In the genomic region with DNA sequence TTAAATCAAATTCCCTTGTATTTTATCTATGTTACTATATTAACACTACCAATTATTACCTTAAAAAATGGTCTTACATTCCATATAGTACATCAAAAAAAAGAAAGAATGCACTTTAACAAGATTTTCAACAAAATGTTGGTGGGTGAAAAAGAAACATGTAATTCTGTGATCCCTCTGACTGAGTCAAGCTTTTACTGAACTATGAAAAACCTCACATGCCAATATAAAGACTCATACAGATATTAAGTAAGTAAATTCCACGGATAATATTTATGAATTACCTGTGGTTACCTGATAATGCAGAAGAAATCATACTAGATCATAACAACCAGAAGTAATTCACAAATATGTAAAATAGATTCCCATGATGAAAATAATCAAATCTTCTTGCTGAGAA, we compare ENCODE assay signal across 28 cellular contexts. TPM values are rescaled to one million over a fixed set of nuclear protein-coding genes. Genes with fewer than 3 reads are reported as not detected.
DNase-seq lines count a peak whose midpoint lies in the region; ATAC-seq, FAIRE-seq and TF ChIP-seq lines count a peak whose summit lies in the region.
"Had no signal": no experiment of that assay in that cellular context is flagged by ENCODE, and none has a peak within 500 bp of the region (broad histone marks: within the 10 kb centered on the region; RNA-seq: fewer than 3 reads in every experiment).

No MANE protein-coding gene starts in this region.

- H3K4me1 ChIP-seq in IMR-90 (ENCODE audit: control insufficient read depth, insufficient read depth, low read length) = no peaks in the 10 kb centered on the region
- H3K4me1 ChIP-seq in astrocyte (ENCODE audit: insufficient read depth, low read length) = no peaks in the 10 kb centered on the region
- H3K4me1 ChIP-seq in neuronal stem cell (ENCODE audit: control insufficient read depth in 2 of 2, insufficient read depth in 1 of 2, low read depth in 1 of 2, low read length in 2 of 2) = no peaks in the 10 kb centered on the region
- H3K4me1 ChIP-seq: BE2C had no signal

- H3K79me2 ChIP-seq in astrocyte (ENCODE audit: insufficient read depth, low read length) = peaks cover 13% of the 10 kb centered on the region

- no peak overlapping the region for H2BK15ac ChIP-seq in IMR-90 (ENCODE audit: low read depth, low read length)
- H2BK15ac ChIP-seq in neuronal stem cell (ENCODE audit: low read length) = no peak overlapping the region

- H3K9me3 ChIP-seq in IMR-90 (ENCODE audit: control insufficient read depth, insufficient read depth, low read length) = no peaks in the 10 kb centered on the region
- no peaks in the 10 kb centered on the region for H3K9me3 ChIP-seq in astrocyte (ENCODE audit: insufficient read depth, low read depth, low read length)
- peaks cover 0 to 2% of the 10 kb centered on the region in 2 donors for H3K9me3 ChIP-seq in neuronal stem cell (replicated peaks in 1 of 2; ENCODE audit: control insufficient read depth in 2 of 2, insufficient read depth in 1 of 2, low read depth in 1 of 2, low read length in 2 of 2)
- H3K9me3 ChIP-seq: BE2C had no signal

- H3K27me3 ChIP-seq in IMR-90 (ENCODE audit: control insufficient read depth, insufficient read depth, low read length) = no peaks in the 10 kb centered on the region
- H3K27me3 ChIP-seq in astrocyte (ENCODE audit: insufficient read depth, low read length) = no peaks in the 10 kb centered on the region
- no peaks in the 10 kb centered on the region for H3K27me3 ChIP-seq in neuronal stem cell (ENCODE audit: control insufficient read depth in 3 of 3, insufficient read depth in 3 of 3, low read depth in 1 of 3, low read length in 3 of 3)
- H3K27me3 ChIP-seq: BE2C had no signal

- in situ Hi-C loops in IMR-90 (cut with MboI; ENCODE audit: low sequenced_read_pairs) = loop anchor here (25.0 kb wide), 1 partner anchor 361 kb away; a partner anchor contains a TSS

- H4K91ac ChIP-seq in IMR-90 (ENCODE audit: insufficient read depth, low read depth, low read length) = no peak overlapping the region
- H4K91ac ChIP-seq in neuronal stem cell (ENCODE audit: low read depth, low read length, poor library complexity) = no peak overlapping the region

- H3K36me3 ChIP-seq in IMR-90 (ENCODE audit: control insufficient read depth, insufficient read depth, low read length) = peaks cover 31% of the 10 kb centered on the region
- peaks cover 14% of the 10 kb centered on the region for H3K36me3 ChIP-seq in astrocyte (ENCODE audit: insufficient read depth, low read length)
- peaks cover 14 to 86% of the 10 kb centered on the region in 2 donors for H3K36me3 ChIP-seq in neuronal stem cell (replicated peaks in 1 of 2; ENCODE audit: control insufficient read depth in 2 of 2, insufficient read depth in 2 of 2, low read length in 2 of 2)

- dilution Hi-C loops in IMR-90 (cut with HindIII; ENCODE audit: low sequenced_read_pairs, unreplicated experiment) = no loop called here

- no peak overlapping the region for H3K27ac Mint-ChIP-seq in astrocyte (ENCODE audit: unreplicated experiment)

- no peak overlapping the region for H4K8ac ChIP-seq in IMR-90 (ENCODE audit: low read depth in 2 of 2, low read length in 2 of 2)
- no peak overlapping the region for H4K8ac ChIP-seq in neuronal stem cell (ENCODE audit: low read depth, low read length)

- H3K9ac ChIP-seq in IMR-90 (ENCODE audit: low read depth, low read length) (no peak overlapping the region), astrocyte (ENCODE audit: low read length) (no peak overlapping the region), neuronal stem cell (ENCODE audit: low read depth, low read length, poor library complexity) (no peak overlapping the region)

- BruUV-seq in IMR-90 (replicated peaks; lab: Mats Ljungman, UMichigan) = no TSS peak

- TF ChIP-seq RAD21 in IMR-90 (IDR thresholded peaks at IDR 0.05; ENCODE audit: low read length) = no peak

- ATAC-seq in IMR-90 (ENCODE audit: low read depth) (no peak; the same call in 1 of the 2 replicates), HG03432 (IDR thresholded peaks at IDR 0.05; ENCODE audit: unreplicated experiment) (no peak), HG03196 (IDR thresholded peaks at IDR 0.05; ENCODE audit: unreplicated experiment) (no peak)
- ATAC-seq: HepG2, K562, PC-3 had no signal

- CTCF ChIA-PET in IMR-90 (lab: Yijun Ruan, JAX) = no interaction called here

- H3K27ac ChIP-seq in IMR-90 (ENCODE audit: insufficient read depth, low read length) = no peak overlapping the region
- no peak overlapping the region for H3K27ac ChIP-seq in astrocyte (ENCODE audit: low read depth, low read length)
- no peak overlapping the region for H3K27ac ChIP-seq in neuronal stem cell (replicated peaks; ENCODE audit: low read length)

- no peak overlapping the region for H3K4me3 ChIP-seq in AG10803 (ENCODE audit: low read length)
- H3K4me3 ChIP-seq in IMR-90 (ENCODE audit: insufficient read depth, low read depth, low read length) = no peak overlapping the region
- no peak overlapping the region for H3K4me3 ChIP-seq in astrocyte (ENCODE audit: insufficient read depth, low read depth, low read length)
- no peak overlapping the region for H3K4me3 ChIP-seq in neuronal stem cell (ENCODE audit: low read length in 2 of 2)
- H3K4me3 ChIP-seq: K562 had no signal

- H3K18ac ChIP-seq in IMR-90 (ENCODE audit: low read depth, low read length) (no peak overlapping the region), neuronal stem cell (ENCODE audit: low read length) (no peak overlapping the region)

- H4K5ac ChIP-seq in IMR-90 (ENCODE audit: low read depth, low read length) = no peak overlapping the region

- no peak overlapping the region for H2BK20ac ChIP-seq in IMR-90 (ENCODE audit: low read depth, low read length)

- H3K79me1 ChIP-seq in IMR-90 (ENCODE audit: low read depth in 1 of 2, low read length in 2 of 2) (peaks cover 20 to 34% of the 10 kb centered on the region in 2 experiments), neuronal stem cell (ENCODE audit: low read depth, low read length) (no peaks in the 10 kb centered on the region)

- no peak for TF ChIP-seq CTCF in AG10803 (conservative IDR thresholded peaks at IDR 0.05; ENCODE audit: low read length)
- no peak for TF ChIP-seq CTCF in IMR-90 (conservative IDR thresholded peaks at IDR 0.05; ENCODE audit: low read depth, low read length)
- TF ChIP-seq CTCF in astrocyte (IDR thresholded peaks at IDR 0.05; ENCODE audit: insufficient read depth, low read depth, low read length) = no peak

- H3K4me2 ChIP-seq in IMR-90 (ENCODE audit: low read depth, low read length) (no peak overlapping the region), astrocyte (ENCODE audit: low read length) (no peak overlapping the region), neuronal stem cell (ENCODE audit: insufficient read depth, low read length, poor library complexity, severe bottlenecking) (no peak overlapping the region)

- intact Hi-C loops in IMR-90 (cut with micrococcal nuclease) = no loop called here

- POLR2A ChIA-PET in IMR-90 (lab: Charles Lee; ENCODE audit: unreplicated experiment) = no interaction called here

- WGBS in IMR-90 (ENCODE audit: extremely low coverage in 2 of 2, insufficient read length in 1 of 2), 2 experiments = no CpG with 5 or more reads among the region's 1 CpG
- WGBS in neuronal stem cell (ENCODE audit: extremely low coverage in 2 of 2, insufficient read length in 2 of 2, insufficient replicate concordance in 1 of 2), 2 donors = no CpG with 5 or more reads among the region's 1 CpG

- H3K4me1 Mint-ChIP-seq in astrocyte (ENCODE audit: low read depth, unreplicated experiment) = peaks cover 2% of the 10 kb centered on the region
- H3K4me1 Mint-ChIP-seq: CD14-positive monocyte had no signal

- H2BK120ac ChIP-seq in IMR-90 (ENCODE audit: low read depth, low read length) = no peak overlapping the region
- no peak overlapping the region for H2BK120ac ChIP-seq in neuronal stem cell (ENCODE audit: low read depth, low read length)

- H2AK5ac ChIP-seq in IMR-90 (ENCODE audit: low read depth, low read length) (no peak overlapping the region), neuronal stem cell (ENCODE audit: low read depth, low read length) (no peak overlapping the region)

- H3K56ac ChIP-seq in IMR-90 (ENCODE audit: extremely low read depth, insufficient read depth, low read length) = no peak overlapping the region

- no peak overlapping the region for H2AK9ac ChIP-seq in IMR-90 (replicated peaks; ENCODE audit: low read depth, low read length, poor library complexity)

- no peak overlapping the region for H2BK12ac ChIP-seq in neuronal stem cell (ENCODE audit: low read length)

- H3K23ac ChIP-seq in IMR-90 (ENCODE audit: low read depth, low read length) (no peak overlapping the region), neuronal stem cell (ENCODE audit: low read depth, low read length, poor library complexity) (no peak overlapping the region)

- peak; percentile 25 for DNase-seq in AG10803 (ENCODE audit: low read depth)
- peak; percentile 28 for DNase-seq in IMR-90
- peak; percentile 14 for DNase-seq in astrocyte (ENCODE audit: low read depth)
- peak; percentile 58 for DNase-seq in iris pigment epithelial cell (ENCODE audit: low read depth)
- DNase-seq in neuronal stem cell (ENCODE audit: low spot score) = no peak
- DNase-seq in SK-N-DZ (ENCODE audit: low spot score) = no peak
- DNase-seq: BE2C; Calu3; DMS79 treated with DMSO at 0.1 percent for 48 hours; Kasumi-1; NCI-H1092 treated with DMSO at 0.1 percent for 48 hours; NCI-H1436; NCI-H1930; NCI-H2107; NCI-H446 treated with DMSO at 0.1 percent for 48 hours; NCI-H526; NCI-H82; NK-92 treated with Interleukin-12 subunit alpha and Interleukin-12 subunit beta, amount 100 ng/mL, for 24 hours; PC-3; RPMI8226; SHP77 had no signal

- H3K27me3 Mint-ChIP-seq in astrocyte (ENCODE audit: low read depth, unreplicated experiment) = no peaks in the 10 kb centered on the region

- H2AFZ ChIP-seq in IMR-90 (replicated peaks; ENCODE audit: low read length, poor library complexity) = no peak overlapping the region
- H2AFZ ChIP-seq in astrocyte (ENCODE audit: low read depth, low read length) = no peak overlapping the region
- H2AFZ ChIP-seq in neuronal stem cell (ENCODE audit: low read length) = no peak overlapping the region

- H3K4ac ChIP-seq in IMR-90 (ENCODE audit: low read depth, low read length) (no peak overlapping the region), neuronal stem cell (ENCODE audit: low read length) (no peak overlapping the region)

- H3K14ac ChIP-seq in IMR-90 (replicated peaks; ENCODE audit: low read depth, low read length) = no peak overlapping the region
- H3K14ac ChIP-seq in neuronal stem cell (ENCODE audit: low read length) = no peak overlapping the region

- H3K9me3 Mint-ChIP-seq in astrocyte (ENCODE audit: unreplicated experiment) = no peaks in the 10 kb centered on the region
- H3K9me3 Mint-ChIP-seq: CD14-positive monocyte had no signal

- peaks cover 16% of the 10 kb centered on the region for H3K36me3 Mint-ChIP-seq in astrocyte (ENCODE audit: low read depth, unreplicated experiment)

- no peak for TF ChIP-seq POLR2A in IMR-90 (IDR thresholded peaks at IDR 0.05; ENCODE audit: low read depth, low read length)

- H3K4me3 Mint-ChIP-seq in astrocyte (ENCODE audit: unreplicated experiment) = no peak overlapping the region
- H3K4me3 Mint-ChIP-seq: CD14-positive monocyte had no signal

- H2BK5ac ChIP-seq in IMR-90 (ENCODE audit: low read depth, low read length, poor library complexity, severe bottlenecking) (no peak overlapping the region), neuronal stem cell (ENCODE audit: low read length) (no peak overlapping the region)

- no peak for FAIRE-seq in astrocyte (lab: Jason Lieb, UNC)
- FAIRE-seq: GM19239, H54, HepG2, K562 had no signal

- H4K20me1 ChIP-seq in IMR-90 (ENCODE audit: insufficient read depth, low read length) (no peaks in the 10 kb centered on the region; the same call in 1 of the 2 replicates), astrocyte (ENCODE audit: insufficient read depth, low read length) (peaks cover 15% of the 10 kb centered on the region)

- no peaks in the 10 kb centered on the region; the same call in 1 of the 2 replicates for H3K9me1 ChIP-seq in IMR-90 (ENCODE audit: insufficient read depth, low read length)

RNA-seq across cellular contexts. Expression of a gene that starts 12.4 kb away (rescaled TPM):
- total RNA-seq in IMR-90 (2012; rRNA removed) (13.3 and 21.7 TPM in 2 replicates), astrocyte (18.8 and 20.6 TPM in 2 replicates)
- polyA plus RNA-seq in IMR-90 (2012; rRNA removed) = 4.3 and 5.2 TPM in 2 replicates
- polyA plus RNA-seq in IMR-90 (2012; cell fraction: cytosol; rRNA removed) = 1.2 and 1.9 TPM in 2 replicates
- 1.7 and 5.6 TPM in 2 replicates for polyA plus RNA-seq in IMR-90 (2012; cell fraction: nucleus; rRNA removed; ENCODE audit: low replicate concordance)
- 21.0 TPM for polyA plus RNA-seq in neuronal stem cell (2013, experiment 1 of 2)
- polyA plus RNA-seq in neuronal stem cell (2013, experiment 2 of 2) = 21.7 TPM
- polyA plus RNA-seq in SK-N-DZ (2014; cell fraction: cytosol; rRNA removed) = 27.2 and 31.9 TPM in 2 replicates
- polyA plus RNA-seq in SK-N-DZ (2014; cell fraction: nucleus; rRNA removed) = 27.8 and 28.0 TPM in 2 replicates

RNA-seq across cellular contexts. Expression of a gene that starts 29.4 kb away (rescaled TPM):
- total RNA-seq in IMR-90 (2012; rRNA removed) (16.5 and 16.7 TPM in 2 replicates), astrocyte (27.1 and 29.0 TPM in 2 replicates)
- 29.8 and 32.1 TPM in 2 replicates for polyA plus RNA-seq in IMR-90 (2012; rRNA removed)
- polyA plus RNA-seq in IMR-90 (2012; cell fraction: cytosol; rRNA removed) = 20.9 and 26.8 TPM in 2 replicates
- 35.9 and 56.4 TPM in 2 replicates for polyA plus RNA-seq in IMR-90 (2012; cell fraction: nucleus; rRNA removed; ENCODE audit: low replicate concordance)
- polyA plus RNA-seq in neuronal stem cell (2013, experiment 1 of 2) = 22.2 TPM
- 22.7 TPM for polyA plus RNA-seq in neuronal stem cell (2013, experiment 2 of 2)
- 22.5 and 27.0 TPM in 2 replicates for polyA plus RNA-seq in SK-N-DZ (2014; cell fraction: cytosol; rRNA removed)
- polyA plus RNA-seq in SK-N-DZ (2014; cell fraction: nucleus; rRNA removed) = 14.8 and 23.2 TPM in 2 replicates

RNA-seq across cellular contexts. Expression of a gene that starts 34.6 kb away (rescaled TPM):
- 25.5 and 28.9 TPM in 2 replicates for total RNA-seq in IMR-90 (2012; rRNA removed)
- polyA plus RNA-seq in IMR-90 (2012; rRNA removed) = 27.5 and 29.9 TPM in 2 replicates
- polyA plus RNA-seq in IMR-90 (2012; cell fraction: cytosol; rRNA removed) = 8.4 and 14.0 TPM in 2 replicates
- 57.2 and 84.7 TPM in 2 replicates for polyA plus RNA-seq in IMR-90 (2012; cell fraction: nucleus; rRNA removed; ENCODE audit: low replicate concordance)
- total RNA-seq in astrocyte = 96.3 and 105 TPM in 2 replicates
- polyA plus RNA-seq in neuronal stem cell (2013, experiment 1 of 2) = 9.0 TPM
- 8.7 TPM for polyA plus RNA-seq in neuronal stem cell (2013, experiment 2 of 2)
- polyA plus RNA-seq in SK-N-DZ (2014; cell fraction: cytosol; rRNA removed) = 2.2 and 2.4 TPM in 2 replicates
- 4.3 and 8.4 TPM in 2 replicates for polyA plus RNA-seq in SK-N-DZ (2014; cell fraction: nucleus; rRNA removed)

Comparison
In these comparisons a context has a peak if more than half of its experiments do, and no peak if none do; other contexts are left out.
1. DNase-seq: peak in AG10803 (single experiment), IMR-90 (single experiment), astrocyte (single experiment) and iris pigment epithelial cell (single experiment); none in neuronal stem cell (single experiment) and SK-N-DZ (single experiment).